ENCODE assay signal across 14 cellular contexts in the genomic region with DNA sequence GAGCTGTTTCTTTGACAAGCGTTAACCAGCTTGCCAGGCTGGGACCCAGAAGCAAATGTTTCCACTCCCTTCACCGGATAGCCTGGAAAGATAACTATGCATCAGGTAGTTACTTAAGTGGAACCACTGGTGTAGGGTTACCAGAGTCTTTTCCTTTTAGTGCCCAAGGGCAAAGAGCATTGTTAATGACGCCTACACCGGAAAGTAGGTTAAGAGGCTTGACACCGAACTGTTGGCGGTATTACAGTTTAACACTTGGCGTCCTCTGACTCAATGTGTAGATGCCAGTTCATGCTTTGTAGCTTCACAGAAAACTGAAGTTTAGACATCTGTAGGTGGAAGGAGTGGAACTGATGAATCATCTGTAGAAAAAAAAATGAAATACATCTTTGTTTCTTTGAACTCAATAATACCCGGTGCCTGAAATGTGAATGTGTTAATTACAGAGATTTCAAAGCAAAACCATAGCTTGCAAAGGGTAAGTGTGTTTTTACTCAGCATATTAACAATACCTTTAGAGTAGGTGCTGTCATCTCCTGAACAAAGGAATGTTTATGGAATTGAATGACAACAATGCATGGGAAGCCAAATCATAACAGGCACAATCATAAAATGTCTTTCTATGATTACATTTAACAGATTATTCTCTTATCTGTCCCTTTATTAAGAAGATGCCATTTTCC.
DNase-seq lines count a peak whose midpoint lies in the region; ATAC-seq and TF ChIP-seq lines count a peak whose summit lies in the region.
"Had no signal": no experiment of that assay in that cellular context is flagged by ENCODE, and none has a peak within 500 bp of the region (broad histone marks: within the 10 kb centered on the region; RNA-seq: fewer than 3 reads in every experiment).

No MANE protein-coding gene starts in this region.

- peaks cover 12% of the 10 kb centered on the region for H3K4me1 Mint-ChIP-seq in Calu3 (ENCODE audit: low read depth, unreplicated experiment)

- no peak overlapping the region for H3K27ac Mint-ChIP-seq in Calu3 (ENCODE audit: unreplicated experiment)
- H3K27ac Mint-ChIP-seq: activated naive CD8-positive, alpha-beta T cell; CD8-positive, alpha-beta T cell had no signal

- H3K4me3 ChIP-seq in RWPE2 (ENCODE audit: severe bottlenecking) (no peak overlapping the region), kidney epithelial cell (ENCODE audit: low read depth, low read length) (no peak overlapping the region)

- H3K36me3 ChIP-seq in RWPE2 (ENCODE audit: low read depth) (no peaks in the 10 kb centered on the region), kidney epithelial cell (ENCODE audit: control insufficient read depth, insufficient read depth, low read length) (no peaks in the 10 kb centered on the region)

- TF ChIP-seq CTCF in Calu3 (IDR thresholded peaks at IDR 0.05; ENCODE audit: unreplicated experiment) (no peak), RWPE2 (IDR thresholded peaks at IDR 0.05; ENCODE audit: poor library complexity, severe bottlenecking) (no peak), kidney epithelial cell (IDR thresholded peaks at IDR 0.05; ENCODE audit: insufficient read depth, low read length, poor library complexity, severe bottlenecking) (no peak)

- CTCF ChIA-PET in Calu3 (lab: Charles Lee), result interaction anchor here (1.0 kb wide), 1 partner anchor 123 kb away, joined by 3 read pairs; no protein-coding TSS in a partner anchor

- H3K9me3 ChIP-seq in RWPE2 (ENCODE audit: severe bottlenecking), result no peaks in the 10 kb centered on the region

- peaks cover 14% of the 10 kb centered on the region for H3K27me3 Mint-ChIP-seq in Calu3 (ENCODE audit: unreplicated experiment)
- H3K27me3 Mint-ChIP-seq: activated naive CD8-positive, alpha-beta T cell had no signal

- intact Hi-C loops in Calu3 (cut with micrococcal nuclease; ENCODE audit: unreplicated experiment), result loop anchor here (10.0 kb wide), 1 partner anchor 843 kb away; no protein-coding TSS in a partner anchor

- peaks cover 21% of the 10 kb centered on the region for H3K27me3 ChIP-seq in RWPE2 (ENCODE audit: insufficient read depth, poor library complexity, severe bottlenecking)
- H3K27me3 ChIP-seq in kidney epithelial cell (ENCODE audit: control insufficient read depth, insufficient read depth, low read length), result no peaks in the 10 kb centered on the region

- H3K36me3 Mint-ChIP-seq in Calu3 (ENCODE audit: insufficient read depth, unreplicated experiment), result peaks cover 8% of the 10 kb centered on the region
- H3K36me3 Mint-ChIP-seq: activated naive CD8-positive, alpha-beta T cell; CD8-positive, alpha-beta T cell had no signal

- no peak overlapping the region for H3K27ac ChIP-seq in RWPE2 (ENCODE audit: poor library complexity, severe bottlenecking)

- no peaks in the 10 kb centered on the region for H3K9me3 Mint-ChIP-seq in Calu3 (ENCODE audit: low read depth, unreplicated experiment)

- peaks cover 13% of the 10 kb centered on the region for H3K4me1 ChIP-seq in RWPE2 (ENCODE audit: insufficient read depth, poor library complexity, severe bottlenecking)

- ATAC-seq in HG02870 (IDR thresholded peaks at IDR 0.05; ENCODE audit: unreplicated experiment), result peak; percentile 89
- ATAC-seq in RWPE2 (ENCODE audit: low read depth), result peak; percentile 99
- no peak for ATAC-seq in HG02623 (IDR thresholded peaks at IDR 0.05; ENCODE audit: unreplicated experiment)
- ATAC-seq in GM21423 (IDR thresholded peaks at IDR 0.05; ENCODE audit: unreplicated experiment), result no peak
- no peak for ATAC-seq in HG02885 (IDR thresholded peaks at IDR 0.05; ENCODE audit: poor library complexity, unreplicated experiment)
- ATAC-seq: CD8-positive, alpha-beta T cell had no signal

- H3K4me3 Mint-ChIP-seq in Calu3 (ENCODE audit: low read depth, unreplicated experiment), result no peak overlapping the region
- H3K4me3 Mint-ChIP-seq: activated naive CD8-positive, alpha-beta T cell; CD8-positive, alpha-beta T cell had no signal

- peak; percentile 47 for DNase-seq in Calu3
- peak; percentile 72 for DNase-seq in RWPE2 (ENCODE audit: low spot score)
- DNase-seq in kidney epithelial cell (ENCODE audit: low read depth), result peak; percentile 77
- no peak for DNase-seq in D341Med (ENCODE audit: low spot score)
- DNase-seq: CD8-positive, alpha-beta T cell; effector memory CD4-positive, alpha-beta T cell; GOT3; stimulated activated CD4-positive, alpha-beta T cell treated with anti-CD3 and anti-CD28 coated beads, Interleukin-2, amount 100 ng/mL, for 48 hours; substantia nigra had no signal

- no TSS peak for BruUV-seq in Calu3 (replicated peaks; lab: Mats Ljungman, UMichigan)

Comparison
In these comparisons a context has a peak if more than half of its experiments do, and no peak if none do; other contexts are left out.
1. ATAC-seq: peak in HG02870 (single experiment) and RWPE2 (single experiment); none in HG02623 (single experiment), GM21423 (single experiment) and HG02885 (single experiment).